Comparison of ENCODE assay signal across 1 cellular context in the genomic region with DNA sequence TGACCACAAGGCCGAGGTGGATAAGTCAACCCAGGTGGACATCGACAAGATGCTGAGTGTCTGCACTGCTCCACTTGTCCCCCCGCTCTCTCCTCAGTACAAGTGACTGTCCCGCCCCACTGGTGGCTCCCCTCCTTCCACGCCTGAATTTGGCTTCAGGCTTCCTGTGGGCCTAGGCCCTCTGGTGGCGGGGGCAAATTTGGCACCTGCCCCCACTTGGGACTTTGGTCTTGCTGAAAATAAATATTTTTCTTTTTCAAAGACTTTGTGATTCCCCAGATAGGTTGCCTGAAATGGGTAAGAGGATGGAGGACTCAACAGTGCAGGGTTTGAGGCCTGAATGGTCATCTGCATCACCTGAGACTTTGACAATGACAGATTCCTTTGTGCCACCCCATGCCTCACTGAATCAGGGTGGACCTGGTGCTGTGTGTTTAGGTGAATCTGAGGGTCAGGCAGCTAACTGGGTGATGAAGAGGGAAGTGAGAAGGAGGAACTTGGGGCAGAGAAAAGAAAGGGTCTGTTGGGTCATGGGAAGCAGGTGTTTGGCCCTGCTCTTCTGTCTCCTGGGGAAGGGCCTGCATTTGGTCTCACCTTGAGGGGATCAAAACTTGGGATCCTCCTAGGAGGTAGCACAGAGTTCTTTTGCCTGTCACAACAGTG.
TF ChIP-seq lines count a peak whose summit lies in the region.

No MANE protein-coding gene starts in this region.

TF ChIP-seq in IMR-90, 13 proteins besides CTCF, POLR2A, EP300 and RAD21:
- TF ChIP-seq RCOR1 (IDR thresholded peaks at IDR 0.05; ENCODE audit: insufficient replicate concordance, low read length) (no peak), SMC3 (IDR thresholded peaks at IDR 0.05; ENCODE audit: low read depth, low read length) (peak; percentile 11; the same call in 1 of the 2 replicates), CHD1 (IDR thresholded peaks at IDR 0.05; ENCODE audit: low read depth, low read length) (no peak), RFX5 (IDR thresholded peaks at IDR 0.05; ENCODE audit: low read depth, low read length) (no peak)
